18 cellular contexts compared by ENCODE assay signal in the genomic region with DNA sequence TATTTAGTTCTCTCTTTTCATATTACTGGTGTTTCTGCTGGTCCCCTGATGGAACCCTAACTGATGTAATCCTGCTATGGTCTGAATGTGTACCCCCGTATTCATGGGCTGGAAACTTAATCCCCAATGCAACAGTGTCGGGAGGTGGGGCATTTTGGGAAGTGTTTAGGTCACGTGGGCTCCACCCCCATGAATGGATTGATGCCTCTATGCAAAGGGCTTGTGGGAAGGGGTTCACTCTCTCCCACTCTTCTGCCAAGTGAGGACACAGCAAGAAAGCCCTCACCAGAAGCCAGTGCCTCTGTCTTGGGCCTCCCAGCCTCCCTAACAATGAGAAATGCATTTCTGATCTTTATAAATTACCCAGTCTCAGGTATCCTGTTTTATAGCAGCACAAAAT. TPM values are rescaled to one million over a fixed set of nuclear protein-coding genes. Genes with fewer than 3 reads are reported as not detected.
DNase-seq lines count a peak whose midpoint lies in the region; ATAC-seq and TF ChIP-seq lines count a peak whose summit lies in the region.
"Had no signal": no experiment of that assay in that cellular context is flagged by ENCODE, and none has a peak within 500 bp of the region (broad histone marks: within the 10 kb centered on the region; RNA-seq: fewer than 3 reads in every experiment).

No MANE protein-coding gene starts in this region.

- peak overlapping the region; percentile 55 to 90 (median 76) for H3K4me3 Mint-ChIP-seq in IgD-negative memory B cell
- H3K4me3 Mint-ChIP-seq in central memory CD8-positive, alpha-beta T cell: peak overlapping the region; percentile 48

- no peaks in the 10 kb centered on the region for H3K79me2 ChIP-seq in osteoblast (ENCODE audit: insufficient read depth, low read length)

- H3K4me3 ChIP-seq in osteoblast (ENCODE audit: insufficient read depth, low read length): no peak overlapping the region
- H3K4me3 ChIP-seq: GM23248 had no signal

- no peak overlapping the region for H2AFZ ChIP-seq in osteoblast (ENCODE audit: low read length)
- H2AFZ ChIP-seq: GM23248 had no signal

- peak; percentile 42 for DNase-seq in activated CD8-positive, alpha-beta memory T cell treated with anti-CD3 and anti-CD28 coated beads for 24 hours
- DNase-seq in activated CD8-positive, alpha-beta memory T cell treated with anti-CD3 and anti-CD28 coated beads, Interleukin-2, amount 50 U/mL, for 4 hours: no peak
- DNase-seq in central memory CD8-positive, alpha-beta T cell (ENCODE audit: low spot score in 2 of 2): no peak
- DNase-seq in osteoblast (ENCODE audit: insufficient read length, low spot score, missing footprints) (peak; percentile 27), RWPE1 (ENCODE audit: low spot score) (no peak)
- DNase-seq: DMS79 treated with DMSO at 0.1 percent for 48 hours, GDM1, GM23248, KBM-7, NCI-H1048, NCI-H1694 treated with DMSO at 0.1 percent for 48 hours, NCI-H774 had no signal

- no peak for TF ChIP-seq CTCF in osteoblast (IDR thresholded peaks at IDR 0.05; ENCODE audit: extremely low read depth, low read depth, low read length)
- no peak for TF ChIP-seq CTCF in RWPE1 (conservative IDR thresholded peaks at IDR 0.05; ENCODE audit: low read depth)

- no peaks in the 10 kb centered on the region for H3K36me3 ChIP-seq in osteoblast (ENCODE audit: insufficient read depth, low read length)

- H3K27ac Mint-ChIP-seq in IgD-negative memory B cell: peak overlapping the region; percentile 86 to 87 (median 86)
- peak overlapping the region; percentile 77 for H3K27ac Mint-ChIP-seq in central memory CD8-positive, alpha-beta T cell (ENCODE audit: low read depth)

- ATAC-seq in central memory CD8-positive, alpha-beta T cell (replicated peaks; ENCODE audit: extremely low read depth, poor library complexity, severe bottlenecking): no peak
- ATAC-seq in HG03521 (IDR thresholded peaks at IDR 0.05; ENCODE audit: unreplicated experiment) (no peak), HG02763 (IDR thresholded peaks at IDR 0.05; ENCODE audit: unreplicated experiment) (no peak)
- ATAC-seq: HCT116, Right ventricle myocardium inferior had no signal

- POLR2A ChIA-PET in RWPE1 (lab: Yijun Ruan, JAX; ENCODE audit: low non-redundant PET): no interaction called here

- CTCF ChIA-PET in RWPE1 (lab: Yijun Ruan, JAX): interaction anchor here (2.1 kb wide), 1 partner anchor 86 kb away, joined by 6 read pairs; no protein-coding TSS in a partner anchor

- H3K9me3 Mint-ChIP-seq in IgD-negative memory B cell: peaks cover 0 to 4% (median 0%) of the 10 kb centered on the region in 3 donors
- H3K9me3 Mint-ChIP-seq in central memory CD8-positive, alpha-beta T cell: no peaks in the 10 kb centered on the region

- no peaks in the 10 kb centered on the region for H3K36me3 Mint-ChIP-seq in IgD-negative memory B cell
- H3K36me3 Mint-ChIP-seq in central memory CD8-positive, alpha-beta T cell (ENCODE audit: insufficient read depth): peaks cover 5% of the 10 kb centered on the region

- no peaks in the 10 kb centered on the region for H3K27me3 Mint-ChIP-seq in IgD-negative memory B cell
- no peaks in the 10 kb centered on the region for H3K27me3 Mint-ChIP-seq in central memory CD8-positive, alpha-beta T cell

- H3K4me1 Mint-ChIP-seq in IgD-negative memory B cell: peaks cover 35 to 38% (median 36%) of the 10 kb centered on the region in 3 donors
- H3K4me1 Mint-ChIP-seq in central memory CD8-positive, alpha-beta T cell: peaks cover 44% of the 10 kb centered on the region

- no peak overlapping the region for H3K4me2 ChIP-seq in osteoblast (ENCODE audit: insufficient read depth, low read length)

- H4K20me1 ChIP-seq in osteoblast (ENCODE audit: insufficient read depth, low read length): no peaks in the 10 kb centered on the region

- peaks cover 3% of the 10 kb centered on the region for H3K4me1 ChIP-seq in osteoblast (ENCODE audit: insufficient read depth, low read length)

- H3K27me3 ChIP-seq in osteoblast (ENCODE audit: insufficient read depth, low read length): peaks cover 4% of the 10 kb centered on the region

- H3K9me3 ChIP-seq in osteoblast (ENCODE audit: low read depth, low read length): no peaks in the 10 kb centered on the region

- H3K27ac ChIP-seq in osteoblast (ENCODE audit: low read depth, low read length) (no peak overlapping the region), RWPE1 (no peak overlapping the region)
- H3K27ac ChIP-seq: GM23248, HL-60 had no signal

RNA-seq across cellular contexts. Expression of a gene that starts 21.2 kb away (rescaled TPM):
- polyA plus RNA-seq in IgD-negative memory B cell: 88.0 TPM
- total RNA-seq in osteoblast: 36.9 and 43.3 TPM in 2 replicates

Comparison
In these comparisons a context has a peak if more than half of its experiments do, and no peak if none do; other contexts are left out.
1. DNase-seq: peak in activated CD8-positive, alpha-beta memory T cell treated with anti-CD3 and anti-CD28 coated beads for 24 hours (single experiment) and osteoblast (single experiment); none in activated CD8-positive, alpha-beta memory T cell treated with anti-CD3 and anti-CD28 coated beads, Interleukin-2, amount 50 U/mL, for 4 hours (single experiment), central memory CD8-positive, alpha-beta T cell (0 of 2) and RWPE1 (single experiment).